In the genomic region with DNA sequence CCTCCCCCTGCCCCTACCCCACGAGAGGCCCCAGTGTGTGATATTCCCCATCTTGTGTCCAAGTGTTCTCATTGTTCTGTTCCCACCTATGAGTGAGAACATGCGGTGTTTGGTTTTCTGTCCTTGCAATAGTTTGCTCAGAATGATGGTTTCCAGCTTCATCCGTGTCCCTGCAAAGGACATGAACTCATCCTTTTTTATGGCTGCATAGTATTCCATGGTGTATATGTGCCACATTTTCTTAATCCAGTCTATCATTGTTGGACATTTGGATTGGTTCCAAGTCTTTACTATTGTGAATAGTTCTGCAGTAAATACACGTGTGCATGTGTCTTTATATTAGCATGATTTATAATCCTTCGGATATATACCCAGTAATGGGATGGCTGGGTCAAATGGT, we compare ENCODE assay signal across 2 cellular contexts.
TF ChIP-seq lines count a peak whose summit lies in the region.

No MANE protein-coding gene starts in this region.

TF ChIP-seq in HEK293, 187 proteins besides CTCF, POLR2A, EP300 and RAD21 (continued from another document):
- TF ChIP-seq ZNF146 (tag by site-specific recombination; IDR thresholded peaks at IDR 0.05), result peak; percentile 91

TF ChIP-seq in K562, 482 proteins besides CTCF, POLR2A, EP300 and RAD21 (continued from another document):
- 0 out of 2 replicates have a peak, but pooled peaks have one; percentile 31 for TF ChIP-seq HDAC2 (IDR thresholded peaks at IDR 0.05)
TF ChIP-seq in K562: peak in this region for 5; not testable (repeated sequence) for 477.
